In genomic region chr2:10201201-10201600, GRCh38 we compare ENCODE assay signal across 16 cellular contexts.
DNase-seq lines count a peak whose midpoint lies in the region; ATAC-seq and TF ChIP-seq lines count a peak whose summit lies in the region.
"Had no signal": no experiment of that assay in that cellular context is flagged by ENCODE, and none has a peak within 500 bp of the region (broad histone marks: within the 10 kb centered on the region; RNA-seq: fewer than 3 reads in every experiment).

No MANE protein-coding gene starts in this region.

- peak; percentile 41 for DNase-seq in DMS53 treated with DMSO at 0.1 percent for 48 hours (lab: John Stamatoyannopoulos, UW; ENCODE audit: unreplicated experiment)
- DNase-seq in T-helper 17 cell = no peak
- no peak for DNase-seq in mucosa of descending colon
- DNase-seq in GF-D8 (lab: John Stamatoyannopoulos, UW) = no peak
- DNase-seq in naive thymus-derived CD8-positive, alpha-beta T cell = no peak
- DNase-seq in islet precursor cell = no peak
- DNase-seq: C1 segment of cervical spinal cord; Calu3; CD4-positive, alpha-beta memory T cell; COR-L47; DMS79; EL; GDM1; H9 had no signal

- peaks cover 2% of the 10 kb centered on the region for H3K4me1 Mint-ChIP-seq in T-helper 17 cell
- peaks cover 0 to 2% (median 0%) of the 10 kb centered on the region in 4 donors for H3K4me1 Mint-ChIP-seq in naive thymus-derived CD8-positive, alpha-beta T cell
- H3K4me1 Mint-ChIP-seq: CD4-positive, alpha-beta memory T cell; GM23338; H9 had no signal

- no peaks in the 10 kb centered on the region for H3K36me3 ChIP-seq in mucosa of descending colon (ENCODE audit: low read depth)

- no peak overlapping the region for H3K4me3 ChIP-seq in mucosa of descending colon
- H3K4me3 ChIP-seq: GM23338 had no signal

- ATAC-seq in T-helper 17 cell (no peak), mucosa of descending colon (peak; percentile 64)
- no peak for ATAC-seq in naive thymus-derived CD8-positive, alpha-beta T cell
- ATAC-seq: GM23338, HCT116 had no signal

- TF ChIP-seq CTCF in mucosa of descending colon (IDR thresholded peaks at IDR 0.05) = no peak

- no peaks in the 10 kb centered on the region for H3K4me1 ChIP-seq in mucosa of descending colon (ENCODE audit: low read depth)

- intact Hi-C loops in mucosa of descending colon (cut with DNase I, micrococcal nuclease) = no loop called here

- H3K4me3 Mint-ChIP-seq in T-helper 17 cell = no peak overlapping the region
- no peak overlapping the region for H3K4me3 Mint-ChIP-seq in naive thymus-derived CD8-positive, alpha-beta T cell
- H3K4me3 Mint-ChIP-seq: CD4-positive, alpha-beta memory T cell; GM23338; H9 had no signal

- H3K9me3 Mint-ChIP-seq in naive thymus-derived CD8-positive, alpha-beta T cell = no peaks in the 10 kb centered on the region
- H3K9me3 Mint-ChIP-seq: CD4-positive, alpha-beta memory T cell had no signal

- POLR2A ChIA-PET in naive thymus-derived CD8-positive, alpha-beta T cell (lab: Charles Lee) = no interaction called here

- H3K9me3 ChIP-seq in T-helper 17 cell (ENCODE audit: control insufficient read depth, low read length, poor library complexity, severe bottlenecking) = no peaks in the 10 kb centered on the region
- H3K9me3 ChIP-seq in mucosa of descending colon = no peaks in the 10 kb centered on the region

- no peaks in the 10 kb centered on the region for H3K36me3 Mint-ChIP-seq in T-helper 17 cell (ENCODE audit: low read depth)
- H3K36me3 Mint-ChIP-seq in naive thymus-derived CD8-positive, alpha-beta T cell = no peaks in the 10 kb centered on the region
- H3K36me3 Mint-ChIP-seq: CD4-positive, alpha-beta memory T cell had no signal

- no peaks in the 10 kb centered on the region for H3K27me3 Mint-ChIP-seq in T-helper 17 cell
- H3K27me3 Mint-ChIP-seq in naive thymus-derived CD8-positive, alpha-beta T cell = no peaks in the 10 kb centered on the region
- H3K27me3 Mint-ChIP-seq: CD4-positive, alpha-beta memory T cell had no signal

- peak overlapping the region; percentile 54 for H3K27ac Mint-ChIP-seq in T-helper 17 cell
- H3K27ac Mint-ChIP-seq in naive thymus-derived CD8-positive, alpha-beta T cell = no peak overlapping the region
- H3K27ac Mint-ChIP-seq: CD4-positive, alpha-beta memory T cell; GM23338 had no signal
